Comparison of ENCODE assay signal across 17 cellular contexts in the genomic region with DNA sequence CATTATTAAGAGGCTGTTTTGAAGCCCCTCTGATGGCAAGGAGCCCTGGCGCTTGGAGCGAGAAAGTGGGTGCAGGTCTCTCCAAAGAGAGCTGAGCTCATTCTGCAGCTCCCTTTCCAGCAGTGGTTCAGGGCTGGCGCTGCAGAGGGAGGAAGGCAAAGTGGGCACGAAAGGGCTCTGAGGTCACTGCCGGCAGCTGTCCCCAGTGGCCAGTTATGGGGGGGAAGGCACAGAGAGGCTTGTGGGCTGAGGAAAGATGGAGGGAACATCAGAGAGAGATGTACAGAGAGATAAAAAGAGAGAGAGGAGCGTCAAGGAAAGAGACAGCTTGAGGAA.
A peak's percentile ranks its signal among the peaks of the same experiment; 100 is the strongest.
DNase-seq lines count a peak whose midpoint lies in the region; ATAC-seq, FAIRE-seq and TF ChIP-seq lines count a peak whose summit lies in the region.
"Had no signal": no experiment of that assay in that cellular context is flagged by ENCODE, and none has a peak within 500 bp of the region (broad histone marks: within the 10 kb centered on the region; RNA-seq: fewer than 3 reads in every experiment).

No MANE protein-coding gene starts in this region.

- H3K9me2 ChIP-seq in GM23248 (ENCODE audit: insufficient read depth): no peaks in the 10 kb centered on the region

- peak overlapping the region in 7 of 10 donors; percentile 15 to 59 (median 40) for H3K4me3 Mint-ChIP-seq in naive thymus-derived CD8-positive, alpha-beta T cell

- peaks cover 11 to 19% (median 14%) of the 10 kb centered on the region in 4 donors for H3K4me1 Mint-ChIP-seq in naive thymus-derived CD8-positive, alpha-beta T cell
- H3K4me1 Mint-ChIP-seq: CD14-positive monocyte had no signal

- H3K27me3 ChIP-seq in AG04450 (ENCODE audit: control insufficient read depth, insufficient read depth, low read length): peaks cover 69% of the 10 kb centered on the region
- peaks cover 7% of the 10 kb centered on the region for H3K27me3 ChIP-seq in GM23248 (replicated peaks; ENCODE audit: insufficient read depth)
- peaks cover 34 to 68% (median 59%) of the 10 kb centered on the region in 4 experiments for H3K27me3 ChIP-seq in H1 (replicated peaks in 1 of 4; ENCODE audit: control insufficient read depth in 3 of 4, extremely low read depth in 1 of 4, insufficient read depth in 3 of 4, low read length in 3 of 4)

- no peak overlapping the region for H3K23ac ChIP-seq in H1 (ENCODE audit: insufficient read length)

- H4K20me1 ChIP-seq in GM23248 (ENCODE audit: insufficient read depth) (no peaks in the 10 kb centered on the region), H1 (replicated peaks in 1 of 2; ENCODE audit: control insufficient read depth in 1 of 2, insufficient read depth in 2 of 2, low read length in 2 of 2) (no peaks in the 10 kb centered on the region)

- CTCF ChIA-PET in AG04450 (lab: Charles Lee): interaction anchor here (3.5 kb wide), 1 partner anchor 27 kb away, joined by 23 read pairs; no protein-coding TSS in a partner anchor
- CTCF ChIA-PET in H1 (lab: Charles Lee; ENCODE audit: partially characterized antibody): interaction anchor here (0.8 to 5.6 kb wide), 13 partner anchors 7 to 527 kb away, joined by 3 to 51 read pairs (median 4); partner anchors contain the start of genes RBM19 and TBX3

- no peak for TF ChIP-seq RAD21 in H1 (IDR thresholded peaks at IDR 0.05 in 1 of 2, conservative IDR thresholded peaks at IDR 0.05 in 1 of 2; ENCODE audit: low read depth in 2 of 2, low read length in 2 of 2)

- no peak for FAIRE-seq in H1 (lab: Jason Lieb, UNC)
- FAIRE-seq: GM12878, HTR-8/SVneo had no signal

- no peak overlapping the region for H2BK20ac ChIP-seq in H1 (ENCODE audit: low read length)

- no peak overlapping the region for H3K27ac Mint-ChIP-seq in naive thymus-derived CD8-positive, alpha-beta T cell
- H3K27ac Mint-ChIP-seq: CD14-positive monocyte had no signal

- no peak overlapping the region for H3K27ac ChIP-seq in AG04450 (ENCODE audit: low read depth, low read length)
- no peak overlapping the region for H3K27ac ChIP-seq in GM23248
- H3K27ac ChIP-seq in H1 (ENCODE audit: low read depth, low read length): no peak overlapping the region
- H3K27ac ChIP-seq: ascending aorta, esophagus squamous epithelium had no signal

- no peak overlapping the region for H2BK15ac ChIP-seq in H1 (ENCODE audit: low read length)

- peaks cover 40 to 68% (median 54%) of the 10 kb centered on the region in 5 donors for H3K27me3 Mint-ChIP-seq in naive thymus-derived CD8-positive, alpha-beta T cell

- H3K9me3 ChIP-seq in AG04450 (ENCODE audit: control insufficient read depth, insufficient read depth, low read length) (peaks cover 7% of the 10 kb centered on the region; the same call in 1 of the 2 replicates), GM23248 (ENCODE audit: low read depth) (no peaks in the 10 kb centered on the region), H1 (ENCODE audit: insufficient read depth in 2 of 2, low read depth in 1 of 2, low read length in 1 of 2) (peaks cover 0 to 12% of the 10 kb centered on the region in 2 experiments; a peak in 2 of 4 replicates)
- H3K9me3 ChIP-seq: ascending aorta, esophagus squamous epithelium had no signal

- WGBS in GM23248 (ENCODE audit: low coverage in 1 of 2, low lambda C conversion rate in 2 of 2, missing lambda C conversion rate in 2 of 2), 2 experiments: 3 to 7% methylated on average over 6 of the region's 6 CpGs
- WGBS in H1 (ENCODE audit: extremely low coverage in 1 of 2, insufficient coverage in 1 of 2, insufficient read length in 1 of 2, insufficient replicate concordance in 2 of 2, low coverage in 1 of 2, low lambda C conversion rate in 2 of 2, missing lambda C conversion rate in 1 of 2), 2 experiments: 17% methylated on average over 6 of the region's 6 CpGs; no CpG with 5 or more reads in 1 of the 2 experiments

- H3K36me3 Mint-ChIP-seq in naive thymus-derived CD8-positive, alpha-beta T cell: peaks cover 0 to 13% (median 0%) of the 10 kb centered on the region in 3 donors
- H3K36me3 Mint-ChIP-seq: CD14-positive monocyte had no signal

- 0 out of 2 replicates have a peak overlapping the region, but pooled peaks have one; percentile 62 for H3K9ac ChIP-seq in GM23248
- no peak overlapping the region for H3K9ac ChIP-seq in H1 (replicated peaks in 1 of 4; ENCODE audit: extremely low read depth in 1 of 4, low read depth in 3 of 4, low read length in 3 of 4)

- no peaks in the 10 kb centered on the region for H3K36me3 ChIP-seq in GM23248 (ENCODE audit: low read depth)
- no peaks in the 10 kb centered on the region for H3K36me3 ChIP-seq in H1 (ENCODE audit: control insufficient read depth in 2 of 4, insufficient read depth in 4 of 4, low read length in 3 of 4)
- H3K36me3 ChIP-seq: ascending aorta, esophagus squamous epithelium had no signal

- POLR2A ChIA-PET in AG04450 (lab: Yijun Ruan, JAX) (interaction anchor here (0.6 kb wide), 1 partner anchor 93 kb away, joined by 6 read pairs; no protein-coding TSS in a partner anchor), H1 (lab: Charles Lee; ENCODE audit: partially characterized antibody) (no interaction called here)
- POLR2A ChIA-PET in naive thymus-derived CD8-positive, alpha-beta T cell (lab: Charles Lee): no interaction called here

- no peak overlapping the region for H3K14ac ChIP-seq in H1 (ENCODE audit: insufficient read length)

- H3K4ac ChIP-seq in H1 (replicated peaks; ENCODE audit: insufficient read length, low read depth, low read length): no peak overlapping the region

- H3K79me2 ChIP-seq in GM23248 (ENCODE audit: insufficient read depth): no peaks in the 10 kb centered on the region
- H3K79me2 ChIP-seq in H1 (ENCODE audit: control insufficient read depth in 1 of 2, insufficient read depth in 2 of 2, low read length in 2 of 2): no peaks in the 10 kb centered on the region

- no peak overlapping the region for H2BK120ac ChIP-seq in H1 (replicated peaks; ENCODE audit: low read depth, low read length)

- H4K91ac ChIP-seq in H1 (replicated peaks; ENCODE audit: insufficient read length, low read length): no peak overlapping the region

- no peak for TF ChIP-seq POLR2A in H1 (IDR thresholded peaks at IDR 0.05; ENCODE audit: control extremely low read depth in 1 of 2, low read depth in 2 of 2, low read length in 2 of 2)

- DNase-seq in AG04450 (ENCODE audit: low read depth, low spot score) (no peak), GM23248 (peak; percentile 49), H1 (ENCODE audit: low read depth in 1 of 2, low spot score in 2 of 2) (no peak), HCEC 1CT (no peak), NCI-H446 treated with DMSO at 0.1 percent for 48 hours (lab: John Stamatoyannopoulos, UW) (no peak)
- DNase-seq in naive thymus-derived CD8-positive, alpha-beta T cell: no peak
- DNase-seq: activated CD8-positive, alpha-beta memory T cell treated with anti-CD3 and anti-CD28 coated beads for 24 hours; activated effector memory CD4-positive, alpha-beta T cell treated with anti-CD3 and anti-CD28 coated beads, Interleukin-2, amount 50 U/mL, for 16 hours; esophagus squamous epithelium; midbrain; NCI-H2171 had no signal

- H3F3A ChIP-seq in GM23248 (ENCODE audit: insufficient read depth): no peaks in the 10 kb centered on the region

- TF ChIP-seq CTCF in AG04450 (IDR thresholded peaks at IDR 0.05; ENCODE audit: low read depth, low read length) (no peak), H1 (IDR thresholded peaks at IDR 0.05; ENCODE audit: control extremely low read depth in 1 of 3, insufficient read depth in 1 of 3, low read depth in 1 of 3, low read length in 3 of 3) (no peak)

- peaks cover 6% of the 10 kb centered on the region; the same call in 1 of the 2 replicates for H3K23me2 ChIP-seq in H1 (ENCODE audit: low read depth, low read length)

- H2AK5ac ChIP-seq in H1 (ENCODE audit: low read depth, low read length): 0 out of 2 replicates have a peak overlapping the region, but pooled peaks have one; percentile 6

- H3K4me3 ChIP-seq in AG04450 (ENCODE audit: low read depth, low read length) (0 out of 2 replicates have a peak overlapping the region, but pooled peaks have one; percentile 35), GM23248 (peak overlapping the region; percentile 86), H1 (ENCODE audit: extremely low read depth in 1 of 4, insufficient read depth in 2 of 4, low read depth in 3 of 4, low read length in 4 of 4) (peak overlapping the region in 1 of 4 experiments; percentile 69; a peak in 3 of 8 replicates)
- H3K4me3 ChIP-seq: GM12878 had no signal

- no peak overlapping the region for H3K56ac ChIP-seq in H1 (replicated peaks; ENCODE audit: insufficient read length, low read depth, low read length)

- H3K18ac ChIP-seq in H1 (ENCODE audit: extremely low read depth, low read length): no peak overlapping the region

- H2BK5ac ChIP-seq in H1 (ENCODE audit: low read depth, low read length): no peak overlapping the region

- H3K4me1 ChIP-seq in GM23248 (ENCODE audit: insufficient read depth) (peaks cover 4% of the 10 kb centered on the region; the same call in 1 of the 2 replicates), H1 (replicated peaks in 1 of 4; ENCODE audit: control insufficient read depth in 3 of 4, insufficient read depth in 4 of 4, low read length in 3 of 4) (peaks cover 0 to 6% (median 0%) of the 10 kb centered on the region in 4 experiments; a peak in 2 of 7 replicates)

- H4K8ac ChIP-seq in H1 (ENCODE audit: extremely low read depth, insufficient read depth, low read length): no peak overlapping the region

- H4K5ac ChIP-seq in H1 (ENCODE audit: insufficient read length, low read depth, low read length): no peak overlapping the region

- ATAC-seq in naive thymus-derived CD8-positive, alpha-beta T cell: no peak
- ATAC-seq in GM18498 (IDR thresholded peaks at IDR 0.05; ENCODE audit: unreplicated experiment): no peak
- no peak for ATAC-seq in HG02970 (IDR thresholded peaks at IDR 0.05; ENCODE audit: low FRiP score, unreplicated experiment)
- ATAC-seq: GM12878 had no signal

- no peaks in the 10 kb centered on the region for H3K79me1 ChIP-seq in H1 (ENCODE audit: low read depth, low read length)

- 0 out of 2 replicates have a peak overlapping the region, but pooled peaks have one; percentile 27 for H2BK12ac ChIP-seq in H1 (ENCODE audit: low read depth, low read length)

- in situ Hi-C loops in GM23248 (cut with MboI): no loop called here

- TF ChIP-seq EP300 in H1 (IDR thresholded peaks at IDR 0.05; ENCODE audit: borderline replicate concordance in 1 of 2, low read depth in 2 of 2, low read length in 2 of 2): no peak

- H2AFZ ChIP-seq in GM23248 (peak overlapping the region; percentile 88), H1 (ENCODE audit: low read length) (no peak overlapping the region)

- H3K9me3 Mint-ChIP-seq in naive thymus-derived CD8-positive, alpha-beta T cell: peaks cover 0 to 4% (median 0%) of the 10 kb centered on the region in 9 donors

- peak overlapping the region; percentile 93 for H3K4me2 ChIP-seq in GM23248 (ENCODE audit: unreplicated experiment)
- H3K4me2 ChIP-seq in H1 (ENCODE audit: insufficient read depth in 1 of 2, low read depth in 2 of 2, low read length in 2 of 2): peak overlapping the region; percentile 79 to 85

TF ChIP-seq in H1, 55 proteins besides CTCF, POLR2A, EP300 and RAD21:
- peak; percentile 57; the same call in 1 of the 2 replicates for TF ChIP-seq SUZ12 (IDR thresholded peaks at IDR 0.05; ENCODE audit: low read length)
- peak; percentile 22 for TF ChIP-seq EZH2 (IDR thresholded peaks at IDR 0.05; ENCODE audit: low read depth, low read length, severe bottlenecking)
- no peak for TF ChIP-seq BRCA1 (IDR thresholded peaks at IDR 0.05; ENCODE audit: low read depth, low read length)
- peak; percentile 9 for TF ChIP-seq KDM4A (IDR thresholded peaks at IDR 0.05; ENCODE audit: low read depth, low read length, severe bottlenecking)
